10 cellular contexts compared by ENCODE assay signal in the genomic region with DNA sequence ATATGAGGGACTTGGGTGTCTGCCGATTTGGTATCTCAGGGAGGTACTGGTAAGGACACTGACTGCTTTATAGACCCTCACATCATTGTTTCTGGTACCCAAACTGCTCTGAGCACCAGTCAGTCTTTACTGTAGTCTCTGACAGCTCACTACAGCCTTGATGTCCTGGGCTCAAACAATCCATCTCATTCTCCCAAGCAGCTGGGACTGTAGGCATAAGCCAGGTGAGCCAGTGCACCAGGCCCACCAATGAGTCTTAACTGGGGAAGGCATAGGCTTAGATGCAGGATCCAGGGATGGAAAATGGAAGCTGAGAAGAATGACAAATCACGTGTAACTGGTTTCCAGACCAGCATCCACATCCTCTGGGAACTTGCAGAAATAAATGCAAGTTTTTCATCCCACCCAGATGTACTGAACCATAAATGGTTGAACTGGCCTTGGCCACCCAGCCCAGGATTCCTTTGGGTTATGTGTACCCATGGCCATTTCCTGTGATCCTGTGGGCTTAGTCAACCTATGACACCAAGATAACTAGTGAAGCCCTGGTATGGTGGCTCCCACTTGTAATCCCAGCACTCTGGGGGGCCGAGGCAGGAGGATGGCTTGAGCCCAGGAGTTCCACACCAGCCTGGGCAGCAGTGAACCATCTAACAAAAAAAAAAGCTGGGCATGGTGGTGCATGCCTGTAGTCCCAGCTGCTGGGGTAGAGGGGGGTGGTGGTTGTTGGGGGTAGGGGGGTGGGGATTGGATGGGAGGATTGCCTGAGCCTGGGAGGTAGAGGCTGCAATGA. TPM values are rescaled to one million over a fixed set of nuclear protein-coding genes. Genes with fewer than 3 reads are reported as not detected.
DNase-seq lines count a peak whose midpoint lies in the region; ATAC-seq, FAIRE-seq and TF ChIP-seq lines count a peak whose summit lies in the region.
"Had no signal": no experiment of that assay in that cellular context is flagged by ENCODE, and none has a peak within 500 bp of the region (broad histone marks: within the 10 kb centered on the region; RNA-seq: fewer than 3 reads in every experiment).

No MANE protein-coding gene starts in this region.

- H3K27ac ChIP-seq in HUES48 (ENCODE audit: low read depth, low read length) (peak overlapping the region; percentile 74), kidney (ENCODE audit: low read depth in 2 of 2, low read length in 2 of 2) (no peak overlapping the region)
- no peak overlapping the region for H3K27ac ChIP-seq in naive thymus-derived CD4-positive, alpha-beta T cell (ENCODE audit: low read depth, low read length)

- peaks cover 7 to 58% (median 16%) of the 10 kb centered on the region in 5 donors for H3K36me3 Mint-ChIP-seq in naive thymus-derived CD4-positive, alpha-beta T cell

- H3K9me3 ChIP-seq in HUES48 (ENCODE audit: control insufficient read depth, insufficient read depth, low read length) (no peaks in the 10 kb centered on the region), adipocyte (ENCODE audit: control insufficient read depth, low read length) (no peaks in the 10 kb centered on the region), kidney (ENCODE audit: control insufficient read depth in 1 of 2, low read length in 2 of 2) (no peaks in the 10 kb centered on the region)
- no peaks in the 10 kb centered on the region for H3K9me3 ChIP-seq in naive thymus-derived CD4-positive, alpha-beta T cell (ENCODE audit: control insufficient read depth in 2 of 3, low read length in 3 of 3)

- H3K27ac Mint-ChIP-seq in naive thymus-derived CD4-positive, alpha-beta T cell, result peak overlapping the region in 8 of 9 donors; percentile 34 to 87 (median 70)

- CTCF ChIA-PET in naive thymus-derived CD4-positive, alpha-beta T cell (lab: Charles Lee), result interaction anchor here (2.3 kb wide), 1 partner anchor 47 kb away, joined by 6 read pairs; no protein-coding TSS in a partner anchor

- no peak for TF ChIP-seq CTCF in kidney (IDR thresholded peaks at IDR 0.05; ENCODE audit: borderline replicate concordance, extremely low read depth, insufficient read depth)

- no peak overlapping the region for H3K4me3 Mint-ChIP-seq in naive thymus-derived CD4-positive, alpha-beta T cell

- H3K27me3 Mint-ChIP-seq in naive thymus-derived CD4-positive, alpha-beta T cell, result no peaks in the 10 kb centered on the region

- H3K27me3 ChIP-seq in HUES48 (ENCODE audit: control insufficient read depth, insufficient read depth, low read length), result no peaks in the 10 kb centered on the region
- H3K27me3 ChIP-seq in adipocyte (replicated peaks; ENCODE audit: control insufficient read depth, insufficient read depth, low read length), result no peaks in the 10 kb centered on the region
- no peaks in the 10 kb centered on the region for H3K27me3 ChIP-seq in naive thymus-derived CD4-positive, alpha-beta T cell (ENCODE audit: control insufficient read depth in 2 of 2, insufficient read depth in 2 of 2, low read length in 2 of 2)

- no peak for ATAC-seq in naive thymus-derived CD4-positive, alpha-beta T cell

- intact Hi-C loops in naive thymus-derived CD4-positive, alpha-beta T cell (cut with micrococcal nuclease), result loop anchor here in 1 of 2 donors (10.0 kb wide), 1 partner anchor 661 kb away; a partner anchor contains a TSS
- intact Hi-C loops in kidney (cut with DNase I), result no loop called here

- H3K4me1 Mint-ChIP-seq in naive thymus-derived CD4-positive, alpha-beta T cell, result peaks cover 40 to 57% (median 51%) of the 10 kb centered on the region in 7 donors

- peak; percentile 61 for DNase-seq in DMS53 (lab: John Stamatoyannopoulos, UW)
- DNase-seq in DMS53 treated with DMSO at 0.1 percent for 48 hours (lab: John Stamatoyannopoulos, UW; ENCODE audit: unreplicated experiment), result no peak
- DNase-seq in adipocyte (ENCODE audit: low read depth), result peak; percentile 25
- DNase-seq in naive thymus-derived CD4-positive, alpha-beta T cell, result no peak
- no peak for DNase-seq in midbrain (lab: John Stamatoyannopoulos, UW)
- no peak for DNase-seq in NCI-H1694 treated with DMSO at 0.1 percent for 48 hours (lab: John Stamatoyannopoulos, UW)
- DNase-seq in kidney, result no peak
- DNase-seq: activated CD4-positive, alpha-beta T cell treated with anti-CD3 and anti-CD28 coated beads, Interleukin-2, amount 50 U/mL, for 4 hours had no signal

- H3K4me3 ChIP-seq in HUES48 (ENCODE audit: low read depth, low read length) (no peak overlapping the region), adipocyte (ENCODE audit: low read length) (no peak overlapping the region), kidney (ENCODE audit: low read length in 2 of 2) (no peak overlapping the region)
- H3K4me3 ChIP-seq in naive thymus-derived CD4-positive, alpha-beta T cell (ENCODE audit: low read length), result no peak overlapping the region

- FAIRE-seq in kidney (lab: Jason Lieb, UNC), result no peak
- FAIRE-seq: A204.1 had no signal

- peaks cover 0 to 4% (median 0%) of the 10 kb centered on the region in 11 donors for H3K9me3 Mint-ChIP-seq in naive thymus-derived CD4-positive, alpha-beta T cell

- POLR2A ChIA-PET in naive thymus-derived CD4-positive, alpha-beta T cell (lab: Charles Lee), result interaction anchor here (1.0 to 17.4 kb wide), 5 partner anchors 10 to 238 kb away, joined by 4 to 499 read pairs (median 6); a partner anchor contains a TSS

- H3K4me1 ChIP-seq in HUES48 (ENCODE audit: control insufficient read depth, insufficient read depth, low read length) (peaks cover 2% of the 10 kb centered on the region; the same call in 1 of the 2 replicates), adipocyte (ENCODE audit: control insufficient read depth, insufficient read depth, low read length) (peaks cover 51% of the 10 kb centered on the region), kidney (ENCODE audit: control insufficient read depth in 1 of 2, insufficient read depth in 1 of 2, low read depth in 1 of 2, low read length in 2 of 2) (peaks cover 0 to 18% of the 10 kb centered on the region in 2 donors)
- H3K4me1 ChIP-seq in naive thymus-derived CD4-positive, alpha-beta T cell (ENCODE audit: control insufficient read depth in 2 of 2, insufficient read depth in 2 of 2, low read length in 2 of 2), result peaks cover 24 to 31% of the 10 kb centered on the region in 2 donors

- H3K36me3 ChIP-seq in HUES48 (ENCODE audit: control insufficient read depth, insufficient read depth, low read length) (peaks cover 76% of the 10 kb centered on the region), adipocyte (ENCODE audit: control insufficient read depth, insufficient read depth, low read length, severe bottlenecking) (peaks cover 68% of the 10 kb centered on the region), kidney (ENCODE audit: control insufficient read depth in 1 of 2, insufficient read depth in 2 of 2, low read length in 2 of 2) (peaks cover 33 to 63% of the 10 kb centered on the region in 2 donors)
- H3K36me3 ChIP-seq in naive thymus-derived CD4-positive, alpha-beta T cell (ENCODE audit: control insufficient read depth in 2 of 3, insufficient read depth in 3 of 3, low read length in 3 of 3), result peaks cover 17 to 66% (median 19%) of the 10 kb centered on the region in 3 experiments

- H3K9ac ChIP-seq in HUES48 (ENCODE audit: low read depth, low read length) (no peak overlapping the region), adipocyte (ENCODE audit: low read length) (peak overlapping the region; percentile 62), kidney (ENCODE audit: low read length in 2 of 2) (no peak overlapping the region)

RNA-seq across cellular contexts. Expression of a gene that starts 5.8 kb away (rescaled TPM):
- total RNA-seq in naive thymus-derived CD4-positive, alpha-beta T cell, result 100 to 1,000 TPM in 4 of 5 experiments, 10 to 100 TPM in 1; 86.7 to 930 (median 242) TPM
- 100 to 1,000 TPM; 107 to 151 TPM for polyA plus RNA-seq in naive thymus-derived CD4-positive, alpha-beta T cell
- total RNA-seq in kidney, result 295 TPM
- polyA plus RNA-seq in kidney (ENCODE audit: insufficient read depth, low read depth, low replicate concordance), result 197 TPM

RNA-seq across cellular contexts. Expression of a gene that starts 8.8 kb away (rescaled TPM):
- total RNA-seq in naive thymus-derived CD4-positive, alpha-beta T cell, result 10 to 100 TPM; 40.3 to 78.9 (median 62.0) TPM
- 10 to 100 TPM in 1 of 2 donors, 1 to 10 TPM in 1; 4.5 to 11.0 TPM for polyA plus RNA-seq in naive thymus-derived CD4-positive, alpha-beta T cell
- 47.9 TPM for total RNA-seq in kidney
- polyA plus RNA-seq in kidney (ENCODE audit: insufficient read depth, low read depth, low replicate concordance), result 9.5 TPM

RNA-seq across cellular contexts. Expression of a gene that starts 16.6 kb away (rescaled TPM):
- 100 to 1,000 TPM in 1 of 5 experiments, 10 to 100 TPM in 4; 59.4 to 204 (median 81.3) TPM for total RNA-seq in naive thymus-derived CD4-positive, alpha-beta T cell
- polyA plus RNA-seq in naive thymus-derived CD4-positive, alpha-beta T cell, result 100 to 1,000 TPM; 107 to 132 TPM
- total RNA-seq in kidney, result 227 TPM
- polyA plus RNA-seq in kidney (ENCODE audit: insufficient read depth, low read depth, low replicate concordance), result 317 TPM

RNA-seq across cellular contexts. Expression of a gene that starts 18.4 kb away (rescaled TPM):
- total RNA-seq in naive thymus-derived CD4-positive, alpha-beta T cell, result 10 to 100 TPM; 10.8 to 69.9 (median 26.7) TPM
- polyA plus RNA-seq in naive thymus-derived CD4-positive, alpha-beta T cell, result 1 to 10 TPM; 2.2 to 2.8 TPM
- total RNA-seq in kidney, result 59.5 TPM
- 94.3 TPM for polyA plus RNA-seq in kidney (ENCODE audit: insufficient read depth, low read depth, low replicate concordance)

RNA-seq across cellular contexts. Expression of a gene that starts 35.1 kb away (rescaled TPM):
- total RNA-seq in naive thymus-derived CD4-positive, alpha-beta T cell, result 10 to 100 TPM in 1 of 5 experiments, 1 to 10 TPM in 4; 2.3 to 29.4 (median 3.1) TPM
- polyA plus RNA-seq in naive thymus-derived CD4-positive, alpha-beta T cell, result 1 to 10 TPM; 7.2 to 7.6 TPM
- 14.2 TPM for total RNA-seq in kidney
- polyA plus RNA-seq in kidney (ENCODE audit: insufficient read depth, low read depth, low replicate concordance), result 14.2 TPM

Comparison
In these comparisons a context has a peak if more than half of its experiments do, and no peak if none do; other contexts are left out.
1. DNase-seq: peak in DMS53 (single experiment) and adipocyte (single experiment); none in DMS53 treated with DMSO at 0.1 percent for 48 hours (single experiment), naive thymus-derived CD4-positive, alpha-beta T cell (0 of 9), midbrain (single experiment), NCI-H1694 treated with DMSO at 0.1 percent for 48 hours (single experiment) and kidney (single experiment).